12 cellular contexts compared by ENCODE assay signal in genomic region chr1:86082183-86082582, GRCh38.
DNase-seq lines count a peak whose midpoint lies in the region; ATAC-seq and TF ChIP-seq lines count a peak whose summit lies in the region.
"Had no signal": no experiment of that assay in that cellular context is flagged by ENCODE, and none has a peak within 500 bp of the region (broad histone marks: within the 10 kb centered on the region; RNA-seq: fewer than 3 reads in every experiment).

No MANE protein-coding gene starts in this region.

- H3K27me3 Mint-ChIP-seq in endodermal cell (ENCODE audit: insufficient read depth) = no peaks in the 10 kb centered on the region
- H3K27me3 Mint-ChIP-seq in activated CD8-positive, alpha-beta memory T cell treated with anti-CD3 and anti-CD28 coated beads, Interleukin-2, amount 10 ng/mL, durations not matched to agents 7 days and 5 days = no peaks in the 10 kb centered on the region

- H3K4me1 ChIP-seq in BE2C (no peaks in the 10 kb centered on the region), Loucy (ENCODE audit: insufficient read depth, low read length, poor library complexity, severe bottlenecking) (peaks cover 18% of the 10 kb centered on the region), endodermal cell (ENCODE audit: control insufficient read depth, insufficient read depth, low read length) (no peaks in the 10 kb centered on the region)

- no peaks in the 10 kb centered on the region for H3K27me3 ChIP-seq in BE2C
- H3K27me3 ChIP-seq in Loucy (ENCODE audit: insufficient read depth, low read length, poor library complexity, severe bottlenecking) = no peaks in the 10 kb centered on the region
- peaks cover 5% of the 10 kb centered on the region for H3K27me3 ChIP-seq in endodermal cell (ENCODE audit: control insufficient read depth, insufficient read depth, low read length, poor library complexity, severe bottlenecking)

- no peak overlapping the region for H3K27ac Mint-ChIP-seq in endodermal cell
- H3K27ac Mint-ChIP-seq in activated CD8-positive, alpha-beta memory T cell treated with anti-CD3 and anti-CD28 coated beads, Interleukin-2, amount 10 ng/mL, durations not matched to agents 7 days and 5 days = no peak overlapping the region
- H3K27ac Mint-ChIP-seq: CD14-positive monocyte had no signal

- H3K9me2 ChIP-seq in Loucy (replicated peaks; ENCODE audit: low read depth, low read length) = no peaks in the 10 kb centered on the region

- no peaks in the 10 kb centered on the region for H3K9me3 Mint-ChIP-seq in endodermal cell
- no peaks in the 10 kb centered on the region for H3K9me3 Mint-ChIP-seq in activated CD8-positive, alpha-beta memory T cell treated with anti-CD3 and anti-CD28 coated beads, Interleukin-2, amount 10 ng/mL, durations not matched to agents 7 days and 5 days (ENCODE audit: low read depth)

- DNase-seq in BE2C = no peak
- DNase-seq in endodermal cell = no peak
- DNase-seq in activated CD8-positive, alpha-beta memory T cell treated with anti-CD3 and anti-CD28 coated beads, Interleukin-2, amount 10 ng/mL, durations not matched to agents 7 days and 5 days = no peak
- no peak for DNase-seq in HuH-7.5 (ENCODE audit: low spot score)
- DNase-seq in T-helper 2 cell = no peak
- DNase-seq: activated CD8-positive, alpha-beta memory T cell treated with anti-CD3 and anti-CD28 coated beads for 24 hours; NCI-H2029; stimulated activated CD4-positive, alpha-beta T cell treated with anti-CD3 and anti-CD28 coated beads, Interleukin-4, amount 100 ng/mL, for 24 hours had no signal

- TF ChIP-seq CTCF in BE2C (IDR thresholded peaks at IDR 0.05; ENCODE audit: low read depth, low read length) (peak; percentile 17; the same call in 1 of the 2 replicates), Loucy (conservative IDR thresholded peaks at IDR 0.05; ENCODE audit: low read length) (peak; percentile 56), endodermal cell (conservative IDR thresholded peaks at IDR 0.05) (peak; percentile 63)

- H3K9me3 ChIP-seq in BE2C (no peaks in the 10 kb centered on the region), Loucy (ENCODE audit: insufficient read depth, low read depth, low read length) (peaks cover 9% of the 10 kb centered on the region), endodermal cell (ENCODE audit: control insufficient read depth, low read length) (no peaks in the 10 kb centered on the region)

- no peaks in the 10 kb centered on the region for H4K20me1 ChIP-seq in Loucy (ENCODE audit: insufficient read depth, low read length, poor library complexity, severe bottlenecking)

- H3K27ac ChIP-seq in endodermal cell (ENCODE audit: low read depth, low read length) = no peak overlapping the region

- H3K4me3 Mint-ChIP-seq in endodermal cell = no peak overlapping the region
- H3K4me3 Mint-ChIP-seq in activated CD8-positive, alpha-beta memory T cell treated with anti-CD3 and anti-CD28 coated beads, Interleukin-2, amount 10 ng/mL, durations not matched to agents 7 days and 5 days = no peak overlapping the region
- H3K4me3 Mint-ChIP-seq: CD14-positive monocyte had no signal

- CTCF ChIA-PET in activated CD8-positive, alpha-beta memory T cell treated with anti-CD3 and anti-CD28 coated beads, Interleukin-2, amount 10 ng/mL, durations not matched to agents 7 days and 5 days (lab: Charles Lee) = no interaction called here

- H2AFZ ChIP-seq in Loucy (ENCODE audit: low read length) = no peak overlapping the region; the same call in 1 of the 2 replicates

- H3K36me3 ChIP-seq in BE2C (no peaks in the 10 kb centered on the region), Loucy (ENCODE audit: insufficient read depth, low read length) (no peaks in the 10 kb centered on the region), endodermal cell (ENCODE audit: control insufficient read depth, insufficient read depth, low read length) (no peaks in the 10 kb centered on the region)

- 0 out of 2 replicates have a peak, but pooled peaks cover 2% of the 10 kb centered on the region for H3F3A ChIP-seq in Loucy (ENCODE audit: low read depth)

- ATAC-seq in GM18909 (IDR thresholded peaks at IDR 0.05; ENCODE audit: poor library complexity, unreplicated experiment) (peak; percentile 59), HG03457 (IDR thresholded peaks at IDR 0.05; ENCODE audit: unreplicated experiment) (no peak)
- no peak for ATAC-seq in activated CD8-positive, alpha-beta memory T cell treated with anti-CD3 and anti-CD28 coated beads, Interleukin-2, amount 10 ng/mL, durations not matched to agents 7 days and 5 days

- H3K79me2 ChIP-seq in Loucy (ENCODE audit: insufficient read depth, low read length) = no peaks in the 10 kb centered on the region

- H3K4me3 ChIP-seq in BE2C (ENCODE audit: low read depth, low read length) = no peak overlapping the region
- no peak overlapping the region for H3K4me3 ChIP-seq in Loucy (ENCODE audit: low read length, poor library complexity, severe bottlenecking)
- no peak overlapping the region for H3K4me3 ChIP-seq in endodermal cell (ENCODE audit: low read length)

- H3K9ac ChIP-seq in Loucy (ENCODE audit: low read depth, low read length, poor library complexity, severe bottlenecking) (no peak overlapping the region), endodermal cell (ENCODE audit: extremely low read depth, low read length, poor library complexity, severe bottlenecking) (no peak overlapping the region)

- no peak overlapping the region for H3K4me2 ChIP-seq in Loucy (ENCODE audit: low read depth, low read length, poor library complexity, severe bottlenecking)

- no peaks in the 10 kb centered on the region for H3K4me1 Mint-ChIP-seq in endodermal cell
- no peaks in the 10 kb centered on the region for H3K4me1 Mint-ChIP-seq in activated CD8-positive, alpha-beta memory T cell treated with anti-CD3 and anti-CD28 coated beads, Interleukin-2, amount 10 ng/mL, durations not matched to agents 7 days and 5 days

- H3K36me3 Mint-ChIP-seq in endodermal cell (ENCODE audit: low read depth) = no peaks in the 10 kb centered on the region
- H3K36me3 Mint-ChIP-seq in activated CD8-positive, alpha-beta memory T cell treated with anti-CD3 and anti-CD28 coated beads, Interleukin-2, amount 10 ng/mL, durations not matched to agents 7 days and 5 days = no peaks in the 10 kb centered on the region
